Comparison of ENCODE assay signal across 8 cellular contexts in the genomic region with DNA sequence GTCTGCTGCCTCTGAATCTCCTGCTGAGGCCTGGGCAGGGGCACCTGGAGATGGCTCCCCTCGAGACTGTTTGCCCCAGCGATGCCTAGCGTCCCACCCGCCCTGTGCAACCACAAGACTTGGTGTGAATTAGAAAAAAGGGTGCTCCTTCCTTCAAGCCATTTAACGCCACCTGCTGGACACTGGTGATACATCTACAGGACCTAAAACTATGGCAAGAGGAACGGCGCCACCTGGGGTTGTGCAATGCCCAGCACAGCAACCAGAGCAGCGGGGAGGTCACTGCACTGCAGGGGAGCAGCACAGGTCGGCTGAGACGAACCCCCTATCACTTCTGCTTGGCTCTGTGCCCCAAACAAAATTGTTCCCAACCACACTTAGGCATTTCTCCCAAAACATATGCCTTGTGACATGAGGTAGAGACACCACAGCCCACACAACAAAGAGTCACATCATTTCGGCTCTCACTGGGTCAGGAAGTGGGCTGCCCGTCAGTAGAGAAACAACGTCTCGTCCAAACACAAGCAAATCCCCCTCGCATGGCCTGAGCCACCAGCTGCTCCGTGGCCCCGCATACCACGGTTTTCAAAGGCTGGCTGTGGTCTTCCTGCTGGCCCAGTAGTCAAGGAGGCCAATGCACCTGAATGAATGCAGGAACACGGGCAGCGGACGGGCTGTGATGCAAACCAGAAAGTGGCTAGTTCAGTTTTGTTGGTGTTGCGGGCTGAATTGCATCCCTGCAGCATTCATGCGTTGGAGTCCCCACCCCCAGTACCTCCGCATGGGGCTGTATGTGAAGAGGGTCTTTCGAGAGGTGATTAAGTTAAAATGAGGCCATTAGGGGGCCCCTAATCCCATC.
DNase-seq lines count a peak whose midpoint lies in the region; ATAC-seq lines count a peak whose summit lies in the region.

No MANE protein-coding gene starts in this region.

- no peak overlapping the region for H3K4me2 ChIP-seq in mesendoderm (ENCODE audit: low read length)

- H3K9ac ChIP-seq in mesendoderm (ENCODE audit: low read length): no peak overlapping the region

- whole genome bisulfite sequencing in mesendoderm (ENCODE audit: extremely low coverage, insufficient coverage, low lambda C conversion rate): no CpG with 5 or more reads among the region's 25 CpGs

- no peaks in the 10 kb centered on the region for H3K79me2 ChIP-seq in mesendoderm (ENCODE audit: control insufficient read depth, insufficient read depth, low read length)

- no peak overlapping the region for H4K8ac ChIP-seq in mesendoderm (ENCODE audit: low read depth, low read length)

- no peaks in the 10 kb centered on the region for H3K4me1 ChIP-seq in mesendoderm (ENCODE audit: control insufficient read depth, low read depth, low read length)

- no peak overlapping the region for H3K4me3 ChIP-seq in mesendoderm (ENCODE audit: low read length)

- H3K56ac ChIP-seq in mesendoderm (ENCODE audit: low read length): no peak overlapping the region

- no peak overlapping the region for H2BK5ac ChIP-seq in mesendoderm (ENCODE audit: low read length)

- H3K4ac ChIP-seq in mesendoderm (ENCODE audit: low read depth, low read length): no peak overlapping the region

- DNase-seq in Right ventricle myocardium superior (peak; percentile 65), cardiac septum (ENCODE audit: low spot score) (no peak), NCI-H146 (lab: John Stamatoyannopoulos, UW) (peak; percentile 92), SW 1271 (lab: John Stamatoyannopoulos, UW) (peak; percentile 54 to 84), dermis microvascular lymphatic vessel endothelial cell (ENCODE audit: low read depth in 2 of 2) (peak; percentile 34 to 53), mesendoderm (peak; percentile 89), superior temporal gyrus (ENCODE audit: extremely low spot score) (peak; percentile 88)
- DNase-seq in activated effector memory CD4-positive, alpha-beta T cell treated with anti-CD3 and anti-CD28 coated beads, Interleukin-2, amount 50 U/mL, for 16 hours: no peak

- ATAC-seq in Right ventricle myocardium superior (ENCODE audit: poor library complexity): peak; percentile 59

- H2BK15ac ChIP-seq in mesendoderm (replicated peaks; ENCODE audit: low read depth): no peak overlapping the region

- no peak overlapping the region for H3K27ac ChIP-seq in mesendoderm (ENCODE audit: low read depth, low read length)

- no peak overlapping the region for H2BK120ac ChIP-seq in mesendoderm (ENCODE audit: low read depth, low read length)

- H3K79me1 ChIP-seq in mesendoderm (ENCODE audit: low read length): no peaks in the 10 kb centered on the region

- no peak overlapping the region for H3K23ac ChIP-seq in mesendoderm (ENCODE audit: low read length)

- no peaks in the 10 kb centered on the region for H3K27me3 ChIP-seq in mesendoderm (ENCODE audit: insufficient read depth, low read length, poor library complexity)

- intact Hi-C loops in Right ventricle myocardium superior (cut with DNase I): loop anchor here (5.0 kb wide), 1 partner anchor 263 kb away; no protein-coding TSS in a partner anchor
- intact Hi-C loops in cardiac septum (cut with DNase I): no loop called here

- no peaks in the 10 kb centered on the region for H3K36me3 ChIP-seq in mesendoderm (ENCODE audit: control insufficient read depth, insufficient read depth, low read length)

- H2AK5ac ChIP-seq in mesendoderm (ENCODE audit: low read length): no peak overlapping the region

- no peak overlapping the region for H3K18ac ChIP-seq in mesendoderm (ENCODE audit: low read length)

- H4K5ac ChIP-seq in mesendoderm (ENCODE audit: low read length): no peak overlapping the region

Comparison
In these comparisons a context has a peak if more than half of its experiments do, and no peak if none do; other contexts are left out.
1. DNase-seq: peak in Right ventricle myocardium superior (single experiment), NCI-H146 (single experiment), SW 1271 (2 of 2), dermis microvascular lymphatic vessel endothelial cell (2 of 2), mesendoderm (single experiment) and superior temporal gyrus (single experiment); none in cardiac septum (single experiment) and activated effector memory CD4-positive, alpha-beta T cell treated with anti-CD3 and anti-CD28 coated beads, Interleukin-2, amount 50 U/mL, for 16 hours (single experiment).